Comparison of ENCODE assay signal across 9 cellular contexts in genomic region chr3:36944012-36944640, GRCh38. TPM values are rescaled to one million over a fixed set of nuclear protein-coding genes. Genes with fewer than 3 reads are reported as not detected.
DNase-seq lines count a peak whose midpoint lies in the region; ATAC-seq and TF ChIP-seq lines count a peak whose summit lies in the region.
"Had no signal": no experiment of that assay in that cellular context is flagged by ENCODE, and none has a peak within 500 bp of the region (broad histone marks: within the 10 kb centered on the region; RNA-seq: fewer than 3 reads in every experiment).

No MANE protein-coding gene starts in this region.

- H3K9me3 Mint-ChIP-seq in brain = peaks cover 32 to 52% (median 38%) of the 10 kb centered on the region in 5 experiments

- H3K4me1 ChIP-seq in RWPE2 (ENCODE audit: insufficient read depth, poor library complexity, severe bottlenecking) (no peaks in the 10 kb centered on the region), iPS-15b (ENCODE audit: control insufficient read depth, insufficient read depth, low read length) (peaks cover 3% of the 10 kb centered on the region), sigmoid colon (peaks cover 0 to 34% (median 10%) of the 10 kb centered on the region in 4 donors), SJCRH30 (no peaks in the 10 kb centered on the region)

- H3K27me3 ChIP-seq in BJ (ENCODE audit: control insufficient read depth, insufficient read depth, low read length) (no peaks in the 10 kb centered on the region), RWPE2 (ENCODE audit: insufficient read depth, poor library complexity, severe bottlenecking) (no peaks in the 10 kb centered on the region), iPS-15b (ENCODE audit: control insufficient read depth, insufficient read depth, low read length) (peaks cover 23% of the 10 kb centered on the region), sigmoid colon (no peaks in the 10 kb centered on the region), SJCRH30 (no peaks in the 10 kb centered on the region)

- peaks cover 52% of the 10 kb centered on the region for H3K27me3 Mint-ChIP-seq in brain

- intact Hi-C loops in sigmoid colon (cut with DNase I) = loop anchor here (5.0 kb wide), 1 partner anchor 37 kb away; no protein-coding TSS in a partner anchor

- H3K4me1 Mint-ChIP-seq in brain = peaks cover 8% of the 10 kb centered on the region

- 1% methylated on average over 56 of the region's 56 CpGs for WGBS in sigmoid colon, 2 donors

- H3K4me3 ChIP-seq in BJ (ENCODE audit: low read depth, low read length) (peak overlapping the region; percentile 64), RWPE2 (ENCODE audit: severe bottlenecking) (peak overlapping the region; percentile 45), iPS-15b (ENCODE audit: low read depth, low read length) (peak overlapping the region; percentile 75), sigmoid colon (peak overlapping the region; percentile 45 to 85 (median 76)), SJCRH30 (no peak overlapping the region)
- H3K4me3 ChIP-seq: SK-N-MC had no signal

- peak overlapping the region; percentile 63 to 86 (median 72) for H3K4me3 Mint-ChIP-seq in brain

- H3K9me3 ChIP-seq in RWPE2 (ENCODE audit: severe bottlenecking) (peaks cover 4% of the 10 kb centered on the region), iPS-15b (ENCODE audit: control insufficient read depth, insufficient read depth, low read length) (no peaks in the 10 kb centered on the region), sigmoid colon (peaks cover 0 to 12% (median 6%) of the 10 kb centered on the region in 4 donors), SJCRH30 (replicated peaks) (no peaks in the 10 kb centered on the region)

- TF ChIP-seq POLR2A in GM18951 (IDR thresholded peaks at IDR 0.05; ENCODE audit: extremely low read depth, insufficient read depth, insufficient read length) (peak; percentile 6), sigmoid colon (IDR thresholded peaks at IDR 0.05) (no peak)

- ATAC-seq in HG03159 (IDR thresholded peaks at IDR 0.05; ENCODE audit: unreplicated experiment) = peak; percentile 62
- ATAC-seq in RWPE2 (ENCODE audit: low read depth) = peak; percentile 78

- in situ Hi-C loops in GM18951 (cut with MboI; ENCODE audit: low sequenced_read_pairs, unreplicated experiment) = no loop called here

- TF ChIP-seq CTCF in BJ (IDR thresholded peaks at IDR 0.05; ENCODE audit: insufficient read depth, low read depth, low read length) (peak; percentile 30; the same call in 1 of the 2 replicates), RWPE2 (IDR thresholded peaks at IDR 0.05; ENCODE audit: poor library complexity, severe bottlenecking) (no peak), brain (conservative IDR thresholded peaks at IDR 0.05) (no peak), sigmoid colon (IDR thresholded peaks at IDR 0.05) (no peak)

- no peaks in the 10 kb centered on the region for H3K36me3 ChIP-seq in BJ (ENCODE audit: control insufficient read depth, insufficient read depth, low read length)
- H3K36me3 ChIP-seq in RWPE2 (ENCODE audit: low read depth) = no peaks in the 10 kb centered on the region
- H3K36me3 ChIP-seq in iPS-15b (ENCODE audit: control insufficient read depth, insufficient read depth, low read length) = no peaks in the 10 kb centered on the region
- H3K36me3 ChIP-seq in sigmoid colon = no peaks in the 10 kb centered on the region
- no peaks in the 10 kb centered on the region for H3K36me3 ChIP-seq in SJCRH30

- DNase-seq in BJ (ENCODE audit: low read depth) (no peak), RWPE2 (ENCODE audit: low spot score) (peak; percentile 60), sigmoid colon (peak; percentile 80), SJCRH30 (no peak)

- no peak for TF ChIP-seq EP300 in sigmoid colon (IDR thresholded peaks at IDR 0.05)

- peaks cover 30% of the 10 kb centered on the region for H3K36me3 Mint-ChIP-seq in brain

- peak overlapping the region in 2 of 5 experiments; percentile 7 to 86 for H3K27ac Mint-ChIP-seq in brain

- H3K27ac ChIP-seq in RWPE2 (ENCODE audit: poor library complexity, severe bottlenecking) (no peak overlapping the region), sigmoid colon (peak overlapping the region; percentile 70 to 80 (median 78)), SJCRH30 (no peak overlapping the region)
- H3K27ac ChIP-seq: SK-N-MC had no signal

- POLR2A ChIA-PET in BJ (lab: Charles Lee) = no interaction called here

- CTCF ChIA-PET in BJ (lab: Yijun Ruan, JAX) = interaction anchor here (0.9 to 3.2 kb wide), 5 partner anchors 10 to 39 kb away, joined by 3 to 22 read pairs (median 4); no protein-coding TSS in a partner anchor

- H3K9ac ChIP-seq in iPS-15b (ENCODE audit: low read depth, low read length) = peak overlapping the region; percentile 62

RNA-seq across cellular contexts. Expression of gene TRANK1, which starts 0.7 kb away (rescaled TPM):
- polyA plus RNA-seq in BJ (2011; rRNA removed) (9.7 and 11.3 TPM in 2 replicates), brain (ENCODE audit: insufficient read depth, low read depth, low replicate concordance) (3.5 TPM), sigmoid colon (10 to 100 TPM; 12.6 to 36.4 (median 26.1) TPM)
- polyA minus RNA-seq in BJ (2011; rRNA and poly(A)+ RNA removed) = 14.5 and 17.0 TPM in 2 replicates
- 10 to 100 TPM in 3 of 4 donors, 1 to 10 TPM in 1; 8.6 to 26.3 (median 16.9) TPM for total RNA-seq in sigmoid colon
- total RNA-seq in SJCRH30 (2014; rRNA removed; shearing (Covaris generic)) = under 0.01 and 0.12 TPM in 2 replicates

RNA-seq across cellular contexts. Expression of gene EPM2AIP1, which starts 48.8 kb away (rescaled TPM):
- polyA plus RNA-seq in BJ (2011; rRNA removed) (5.0 and 9.0 TPM in 2 replicates), brain (ENCODE audit: insufficient read depth, low read depth, low replicate concordance) (8.7 TPM), sigmoid colon (1 to 10 TPM; 1.2 to 6.0 (median 5.2) TPM)
- 9.0 and 10.5 TPM in 2 replicates for polyA minus RNA-seq in BJ (2011; rRNA and poly(A)+ RNA removed)
- total RNA-seq in sigmoid colon = 10 to 100 TPM; 11.8 to 18.9 (median 14.0) TPM
- total RNA-seq in SJCRH30 (2014; rRNA removed; shearing (Covaris generic)) = 13.4 and 15.2 TPM in 2 replicates

RNA-seq across cellular contexts. Expression of gene MLH1, which starts 49.2 kb away (rescaled TPM):
- 32.5 and 44.6 TPM in 2 replicates for polyA plus RNA-seq in BJ (2011; rRNA removed)
- polyA minus RNA-seq in BJ (2011; rRNA and poly(A)+ RNA removed) = 18.7 and 26.6 TPM in 2 replicates
- polyA plus RNA-seq in brain (ENCODE audit: insufficient read depth, low read depth, low replicate concordance) = 17.8 TPM
- 10 to 100 TPM; 27.2 to 60.3 (median 36.5) TPM for total RNA-seq in sigmoid colon
- 10 to 100 TPM in 2 of 3 donors, 1 to 10 TPM in 1; 9.0 to 20.8 (median 14.3) TPM for polyA plus RNA-seq in sigmoid colon
- 37.1 and 40.7 TPM in 2 replicates for total RNA-seq in SJCRH30 (2014; rRNA removed; shearing (Covaris generic))

Comparison
In these comparisons a context has a peak if more than half of its experiments do, and no peak if none do; other contexts are left out.
1. DNase-seq: peak in RWPE2 (single experiment) and sigmoid colon (single experiment); none in BJ (single experiment) and SJCRH30 (0 of 2).
2. H3K27ac ChIP-seq: peak in sigmoid colon (4 of 4); none in RWPE2 (single experiment) and SJCRH30 (single experiment).